ENCODE assay signal across 1 cellular context in genomic region chr19:58394821-58395219, GRCh38.
TF ChIP-seq lines count a peak whose summit lies in the region.

No MANE protein-coding gene starts in this region.

TF ChIP-seq in GM23338, 12 proteins besides CTCF, POLR2A, EP300 and RAD21 (continued from another document):
- TF ChIP-seq, protein P1, sequence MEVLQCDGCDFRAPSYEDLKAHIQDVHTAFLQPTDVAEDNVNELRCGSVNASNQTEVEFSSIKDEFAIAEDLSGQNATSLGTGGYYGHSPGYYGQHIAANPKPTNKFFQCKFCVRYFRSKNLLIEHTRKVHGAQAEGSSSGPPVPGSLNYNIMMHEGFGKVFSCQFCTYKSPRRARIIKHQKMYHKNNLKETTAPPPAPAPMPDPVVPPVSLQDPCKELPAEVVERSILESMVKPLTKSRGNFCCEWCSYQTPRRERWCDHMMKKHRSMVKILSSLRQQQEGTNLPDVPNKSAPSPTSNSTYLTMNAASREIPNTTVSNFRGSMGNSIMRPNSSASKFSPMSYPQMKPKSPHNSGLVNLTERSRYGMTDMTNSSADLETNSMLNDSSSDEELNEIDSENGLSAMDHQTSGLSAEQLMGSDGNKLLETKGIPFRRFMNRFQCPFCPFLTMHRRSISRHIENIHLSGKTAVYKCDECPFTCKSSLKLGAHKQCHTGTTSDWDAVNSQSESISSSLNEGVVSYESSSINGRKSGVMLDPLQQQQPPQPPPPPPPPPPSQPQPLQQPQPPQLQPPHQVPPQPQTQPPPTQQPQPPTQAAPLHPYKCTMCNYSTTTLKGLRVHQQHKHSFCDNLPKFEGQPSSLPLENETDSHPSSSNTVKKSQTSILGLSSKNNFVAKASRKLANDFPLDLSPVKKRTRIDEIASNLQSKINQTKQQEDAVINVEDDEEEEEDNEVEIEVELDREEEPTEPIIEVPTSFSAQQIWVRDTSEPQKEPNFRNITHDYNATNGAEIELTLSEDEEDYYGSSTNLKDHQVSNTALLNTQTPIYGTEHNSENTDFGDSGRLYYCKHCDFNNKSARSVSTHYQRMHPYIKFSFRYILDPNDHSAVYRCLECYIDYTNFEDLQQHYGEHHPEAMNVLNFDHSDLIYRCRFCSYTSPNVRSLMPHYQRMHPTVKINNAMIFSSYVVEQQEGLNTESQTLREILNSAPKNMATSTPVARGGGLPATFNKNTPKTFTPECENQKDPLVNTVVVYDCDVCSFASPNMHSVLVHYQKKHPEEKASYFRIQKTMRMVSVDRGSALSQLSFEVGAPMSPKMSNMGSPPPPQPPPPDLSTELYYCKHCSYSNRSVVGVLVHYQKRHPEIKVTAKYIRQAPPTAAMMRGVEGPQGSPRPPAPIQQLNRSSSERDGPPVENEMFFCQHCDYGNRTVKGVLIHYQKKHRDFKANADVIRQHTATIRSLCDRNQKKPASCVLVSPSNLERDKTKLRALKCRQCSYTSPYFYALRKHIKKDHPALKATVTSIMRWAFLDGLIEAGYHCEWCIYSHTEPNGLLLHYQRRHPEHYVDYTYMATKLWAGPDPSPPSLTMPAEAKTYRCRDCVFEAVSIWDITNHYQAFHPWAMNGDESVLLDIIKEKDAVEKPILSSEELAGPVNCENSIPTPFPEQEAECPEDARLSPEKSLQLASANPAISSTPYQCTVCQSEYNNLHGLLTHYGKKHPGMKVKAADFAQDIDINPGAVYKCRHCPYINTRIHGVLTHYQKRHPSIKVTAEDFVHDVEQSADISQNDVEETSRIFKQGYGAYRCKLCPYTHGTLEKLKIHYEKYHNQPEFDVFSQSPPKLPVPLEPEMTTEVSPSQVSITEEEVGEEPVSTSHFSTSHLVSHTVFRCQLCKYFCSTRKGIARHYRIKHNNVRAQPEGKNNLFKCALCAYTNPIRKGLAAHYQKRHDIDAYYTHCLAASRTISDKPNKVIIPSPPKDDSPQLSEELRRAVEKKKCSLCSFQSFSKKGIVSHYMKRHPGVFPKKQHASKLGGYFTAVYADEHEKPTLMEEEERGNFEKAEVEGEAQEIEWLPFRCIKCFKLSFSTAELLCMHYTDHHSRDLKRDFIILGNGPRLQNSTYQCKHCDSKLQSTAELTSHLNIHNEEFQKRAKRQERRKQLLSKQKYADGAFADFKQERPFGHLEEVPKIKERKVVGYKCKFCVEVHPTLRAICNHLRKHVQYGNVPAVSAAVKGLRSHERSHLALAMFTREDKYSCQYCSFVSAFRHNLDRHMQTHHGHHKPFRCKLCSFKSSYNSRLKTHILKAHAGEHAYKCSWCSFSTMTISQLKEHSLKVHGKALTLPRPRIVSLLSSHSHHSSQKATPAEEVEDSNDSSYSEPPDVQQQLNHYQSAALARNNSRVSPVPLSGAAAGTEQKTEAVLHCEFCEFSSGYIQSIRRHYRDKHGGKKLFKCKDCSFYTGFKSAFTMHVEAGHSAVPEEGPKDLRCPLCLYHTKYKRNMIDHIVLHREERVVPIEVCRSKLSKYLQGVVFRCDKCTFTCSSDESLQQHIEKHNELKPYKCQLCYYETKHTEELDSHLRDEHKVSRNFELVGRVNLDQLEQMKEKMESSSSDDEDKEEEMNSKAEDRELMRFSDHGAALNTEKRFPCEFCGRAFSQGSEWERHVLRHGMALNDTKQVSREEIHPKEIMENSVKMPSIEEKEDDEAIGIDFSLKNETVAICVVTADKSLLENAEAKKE (CRISPR knock-in tag; IDR thresholded peaks at IDR 0.05), result no peak
- TF ChIP-seq POLR2AphosphoS5 (IDR thresholded peaks at IDR 0.05; ENCODE audit: low read depth), result no peak
- TF ChIP-seq ETS1 (IDR thresholded peaks at IDR 0.05), result no peak
- TF ChIP-seq JUNB (IDR thresholded peaks at IDR 0.05; ENCODE audit: unreplicated experiment), result no peak
